ENCODE assay signal across 11 cellular contexts in the genomic region with DNA sequence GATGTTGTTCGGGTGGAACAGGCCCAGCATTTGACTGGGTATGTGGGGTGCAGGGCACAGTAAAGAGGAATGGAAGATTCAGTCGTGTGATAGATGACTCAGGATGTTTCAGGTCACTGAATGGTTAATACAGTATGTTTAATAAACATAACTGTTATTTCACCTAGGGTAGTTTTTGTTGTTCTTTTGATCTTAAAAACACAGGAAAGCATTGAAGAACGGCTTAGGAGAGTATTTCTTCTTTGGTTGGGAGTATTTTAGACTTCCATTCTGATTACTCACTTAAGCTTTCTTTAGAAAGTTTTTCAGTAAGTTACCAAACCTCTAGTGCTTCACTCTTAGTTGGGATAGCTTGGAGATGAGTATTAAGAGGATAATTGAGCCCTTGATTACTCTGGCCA.
DNase-seq lines count a peak whose midpoint lies in the region; FAIRE-seq and TF ChIP-seq lines count a peak whose summit lies in the region.
"Had no signal": no experiment of that assay in that cellular context is flagged by ENCODE, and none has a peak within 500 bp of the region (broad histone marks: within the 10 kb centered on the region; RNA-seq: fewer than 3 reads in every experiment).

No MANE protein-coding gene starts in this region.

- no peak for TF ChIP-seq POLR2A in GM12891 (IDR thresholded peaks at IDR 0.05; ENCODE audit: low read depth, low read length)

- H3K27me3 Mint-ChIP-seq in activated naive CD8-positive, alpha-beta T cell treated with anti-CD3 and anti-CD28 coated beads for 36 hours, result no peaks in the 10 kb centered on the region
- no peaks in the 10 kb centered on the region for H3K27me3 Mint-ChIP-seq in Caco-2 (ENCODE audit: insufficient read depth, unreplicated experiment)

- CTCF ChIA-PET in Caco-2 (lab: Charles Lee), result no interaction called here

- no TSS peak for BruUV-seq in Caco-2 (replicated peaks; lab: Mats Ljungman, UMichigan)

- H3K36me3 Mint-ChIP-seq in activated naive CD8-positive, alpha-beta T cell treated with anti-CD3 and anti-CD28 coated beads for 36 hours, result peaks cover 3% of the 10 kb centered on the region
- H3K36me3 Mint-ChIP-seq in Caco-2 (ENCODE audit: insufficient read depth, unreplicated experiment), result no peaks in the 10 kb centered on the region

- no peak overlapping the region for H3K4me3 Mint-ChIP-seq in activated naive CD8-positive, alpha-beta T cell treated with anti-CD3 and anti-CD28 coated beads for 36 hours
- no peak overlapping the region for H3K4me3 Mint-ChIP-seq in Caco-2 (ENCODE audit: unreplicated experiment)

- no peak overlapping the region for H2AFZ ChIP-seq in ACC112 (ENCODE audit: low read length, unreplicated experiment)

- no peaks in the 10 kb centered on the region for H3K27me3 ChIP-seq in ACC112 (ENCODE audit: insufficient read depth, low read length)
- H3K27me3 ChIP-seq in Caco-2 (replicated peaks; ENCODE audit: control insufficient read depth, insufficient read depth, low read length), result no peaks in the 10 kb centered on the region
- no peaks in the 10 kb centered on the region for H3K27me3 ChIP-seq in BE2C

- H3K36me3 ChIP-seq in ACC112 (ENCODE audit: insufficient read depth, low read length), result peaks cover 10% of the 10 kb centered on the region
- no peaks in the 10 kb centered on the region for H3K36me3 ChIP-seq in Caco-2 (ENCODE audit: control insufficient read depth, insufficient read depth, low read length)
- H3K36me3 ChIP-seq in BE2C, result no peaks in the 10 kb centered on the region

- TF ChIP-seq CTCF in Caco-2 (IDR thresholded peaks at IDR 0.05; ENCODE audit: insufficient read depth in 1 of 2, low read depth in 1 of 2, low read length in 1 of 2, severe bottlenecking in 1 of 2, unreplicated experiment in 1 of 2) (no peak), BE2C (IDR thresholded peaks at IDR 0.05; ENCODE audit: low read depth, low read length) (no peak)

- POLR2A ChIA-PET in Caco-2 (lab: Charles Lee), result no interaction called here

- FAIRE-seq in GM12891 (lab: Jason Lieb, UNC), result peak; percentile 69

- peaks cover 16% of the 10 kb centered on the region for H3K4me1 Mint-ChIP-seq in activated naive CD8-positive, alpha-beta T cell treated with anti-CD3 and anti-CD28 coated beads for 36 hours
- H3K4me1 Mint-ChIP-seq in Caco-2 (ENCODE audit: low read depth, unreplicated experiment), result no peaks in the 10 kb centered on the region

- H3K27ac Mint-ChIP-seq in activated naive CD8-positive, alpha-beta T cell treated with anti-CD3 and anti-CD28 coated beads for 36 hours, result peak overlapping the region; percentile 43
- H3K27ac Mint-ChIP-seq in Caco-2 (ENCODE audit: unreplicated experiment), result no peak overlapping the region

- H3K27ac ChIP-seq in ACC112 (ENCODE audit: low read depth, low read length), result peak overlapping the region; percentile 66
- H3K27ac ChIP-seq: VCaP had no signal

- no peaks in the 10 kb centered on the region for H3K9me3 Mint-ChIP-seq in activated naive CD8-positive, alpha-beta T cell treated with anti-CD3 and anti-CD28 coated beads for 36 hours
- no peaks in the 10 kb centered on the region for H3K9me3 Mint-ChIP-seq in Caco-2 (ENCODE audit: unreplicated experiment)

- H3K9me3 ChIP-seq in Caco-2, result no peaks in the 10 kb centered on the region
- H3K9me3 ChIP-seq in BE2C, result no peaks in the 10 kb centered on the region

- intact Hi-C loops in Caco-2 (cut with micrococcal nuclease; ENCODE audit: unreplicated experiment), result no loop called here

- peaks cover 41% of the 10 kb centered on the region for H3K79me2 ChIP-seq in ACC112 (ENCODE audit: control insufficient read depth, insufficient read depth, low read length, unreplicated experiment)

- H3K4me1 ChIP-seq in ACC112 (ENCODE audit: control insufficient read depth, insufficient read depth, low read length, unreplicated experiment) (peaks cover 27% of the 10 kb centered on the region), Caco-2 (no peaks in the 10 kb centered on the region), BE2C (no peaks in the 10 kb centered on the region)

- H3K4me3 ChIP-seq in ACC112 (ENCODE audit: low read depth, low read length) (no peak overlapping the region), Caco-2 (ENCODE audit: low read depth, low read length) (no peak overlapping the region), BE2C (ENCODE audit: low read depth, low read length) (no peak overlapping the region)

- no peak for DNase-seq in GM12891 (ENCODE audit: insufficient read length, low spot score)
- no peak for DNase-seq in activated naive CD8-positive, alpha-beta T cell treated with anti-CD3 and anti-CD28 coated beads for 36 hours
- DNase-seq in kidney glomerular epithelial cell (lab: John Stamatoyannopoulos, UW), result peak; percentile 31
- no peak for DNase-seq in Caco-2
- no peak for DNase-seq in NCI-H1105 (lab: John Stamatoyannopoulos, UW)
- DNase-seq in BE2C, result no peak
- no peak for DNase-seq in germinal center (ENCODE audit: low spot score)
- DNase-seq: cerebellar nuclear complex, NCI-H226 had no signal

TF ChIP-seq in GM12891, 5 proteins besides CTCF, POLR2A, EP300 and RAD21:
- TF ChIP-seq PAX5 (IDR thresholded peaks at IDR 0.05; ENCODE audit: insufficient read depth, low read length, severe bottlenecking), result no peak
